In genomic region chr12:13044859-13045384, GRCh38 we compare ENCODE assay signal across 8 cellular contexts. TPM values are rescaled to one million over a fixed set of nuclear protein-coding genes. Genes with fewer than 3 reads are reported as not detected.
DNase-seq lines count a peak whose midpoint lies in the region; ATAC-seq and TF ChIP-seq lines count a peak whose summit lies in the region.

No MANE protein-coding gene starts in this region.

- no peaks in the 10 kb centered on the region for H3K27me3 ChIP-seq in HL-60 (ENCODE audit: insufficient read depth, poor library complexity, severe bottlenecking)
- no peaks in the 10 kb centered on the region for H3K27me3 ChIP-seq in mammary epithelial cell (ENCODE audit: insufficient read depth, low read length)
- H3K27me3 ChIP-seq in mucosa of stomach (ENCODE audit: control insufficient read depth, insufficient read depth, low read length) = peaks cover 55% of the 10 kb centered on the region

- H3K36me3 ChIP-seq in mammary epithelial cell (ENCODE audit: insufficient read depth, low read length) = no peaks in the 10 kb centered on the region
- no peaks in the 10 kb centered on the region for H3K36me3 ChIP-seq in mucosa of stomach (ENCODE audit: control insufficient read depth, insufficient read depth, low read length)

- peak overlapping the region; percentile 94 for H3K4me2 ChIP-seq in mammary epithelial cell (ENCODE audit: insufficient read depth, low read depth, low read length)

- peaks cover 6% of the 10 kb centered on the region for H3K79me2 ChIP-seq in mammary epithelial cell (ENCODE audit: insufficient read depth, low read length)

- peaks cover 3% of the 10 kb centered on the region for H3K4me1 ChIP-seq in mammary epithelial cell (ENCODE audit: insufficient read depth, low read length)
- peaks cover 8% of the 10 kb centered on the region for H3K4me1 ChIP-seq in mucosa of stomach (ENCODE audit: control insufficient read depth, insufficient read depth, low read length)

- 0% methylated on average over 5 of the region's 8 CpGs for WGBS in mammary epithelial cell (ENCODE audit: low coverage, missing lambda C conversion rate)

- intact Hi-C loops in mammary epithelial cell (cut with micrococcal nuclease) = loop anchor here (1.0 kb wide), 1 partner anchor 167 kb away; no protein-coding TSS in a partner anchor

- H4K20me1 ChIP-seq in mammary epithelial cell (ENCODE audit: insufficient read depth, low read length) = no peaks in the 10 kb centered on the region

- dilution Hi-C loops in mammary epithelial cell (cut with HindIII; ENCODE audit: low sequenced_read_pairs) = no loop called here

- H3K9ac ChIP-seq in mammary epithelial cell (ENCODE audit: insufficient read depth, low read length) (peak overlapping the region; percentile 53), mucosa of stomach (ENCODE audit: low read length) (peak overlapping the region; percentile 58)

- TF ChIP-seq CTCF in HL-60 (IDR thresholded peaks at IDR 0.05; ENCODE audit: insufficient read depth, low read length) = no peak
- TF ChIP-seq CTCF in mammary epithelial cell (conservative IDR thresholded peaks at IDR 0.05 in 1 of 2, IDR thresholded peaks at IDR 0.05 in 1 of 2; ENCODE audit: extremely low read depth in 1 of 2, insufficient read depth in 1 of 2, low read depth in 1 of 2, low read length in 2 of 2) = no peak
- TF ChIP-seq CTCF in GM13976 (IDR thresholded peaks at IDR 0.05; ENCODE audit: borderline replicate concordance, control extremely low read depth, extremely low read depth, insufficient read depth, missing control alignments) = no peak

- ATAC-seq in HG02798 (IDR thresholded peaks at IDR 0.05; ENCODE audit: poor library complexity, unreplicated experiment) = no peak

- TSS peak; percentile 20 for BruUV-seq in mammary epithelial cell (replicated peaks; lab: Mats Ljungman, UMichigan)

- peak overlapping the region; percentile 99 for H2AFZ ChIP-seq in mammary epithelial cell (ENCODE audit: low read depth, low read length)

- in situ Hi-C loops in mammary epithelial cell (cut with MboI; ENCODE audit: low sequenced_read_pairs in 2 of 2) = no loop called here
- in situ Hi-C loops in GM13976 (cut with MboI; ENCODE audit: low sequenced_read_pairs, unreplicated experiment) = no loop called here

- no peak overlapping the region; the same call in 1 of the 2 replicates for H3K27ac ChIP-seq in HL-60 (replicated peaks)
- no peak overlapping the region for H3K27ac ChIP-seq in mammary epithelial cell (ENCODE audit: insufficient read depth, low read depth, low read length)

- H3K4me3 ChIP-seq in HL-60 (replicated peaks; ENCODE audit: insufficient read depth, low read length) (peak overlapping the region; percentile 100), mammary epithelial cell (replicated peaks in 1 of 3; ENCODE audit: insufficient read depth in 1 of 3, low read depth in 2 of 3, low read length in 3 of 3) (peak overlapping the region; percentile 76 to 97 (median 95)), mucosa of stomach (ENCODE audit: low read length) (peak overlapping the region; percentile 42)

- H3K9me3 ChIP-seq in mammary epithelial cell (replicated peaks; ENCODE audit: insufficient read depth, low read length) (no peaks in the 10 kb centered on the region), mucosa of stomach (ENCODE audit: control insufficient read depth, low read length) (no peaks in the 10 kb centered on the region)

- DNase-seq in AG08396 (ENCODE audit: low spot score) = peak; percentile 40
- DNase-seq in HL-60 (ENCODE audit: low read depth in 1 of 2, low spot score in 1 of 2) = no peak
- DNase-seq in mammary epithelial cell = peak; percentile 23
- DNase-seq in T-helper 9 cell = no peak
- DNase-seq in inferior parietal cortex (ENCODE audit: extremely low spot score) = no peak
- DNase-seq in GM13976 (ENCODE audit: low spot score) = no peak

- CTCF ChIA-PET in mammary epithelial cell (lab: Charles Lee; ENCODE audit: low non-redundant PET) = interaction anchor here (0.6 kb wide), 1 partner anchor 20 kb away, joined by 4 read pairs; no protein-coding TSS in a partner anchor

RNA-seq across cellular contexts. Expression of gene FAM234B, which starts 0.7 kb away (rescaled TPM):
- 1 to 10 TPM; 8.3 to 9.5 TPM for total RNA-seq in mammary epithelial cell
- polyA plus RNA-seq in mammary epithelial cell = 5.1 TPM
- 17.0 TPM for polyA minus RNA-seq in mammary epithelial cell

RNA-seq across cellular contexts. Expression of gene HEBP1, which starts 44.9 kb away (rescaled TPM):
- total RNA-seq in mammary epithelial cell = 10 to 100 TPM; 13.5 to 36.5 TPM
- polyA plus RNA-seq in mammary epithelial cell = 26.4 TPM
- polyA minus RNA-seq in mammary epithelial cell = 41.7 TPM

RNA-seq across cellular contexts. Expression of gene GSG1, which starts 58.5 kb away (rescaled TPM):
- not detected for total RNA-seq in mammary epithelial cell
- polyA plus RNA-seq in mammary epithelial cell = 0.06 TPM
- polyA minus RNA-seq in mammary epithelial cell = not detected

Comparison
In these comparisons a context has a peak if more than half of its experiments do, and no peak if none do; other contexts are left out.
1. DNase-seq: peak in AG08396 (single experiment) and mammary epithelial cell (single experiment); none in HL-60 (0 of 2), T-helper 9 cell (single experiment), inferior parietal cortex (single experiment) and GM13976 (single experiment).
2. H3K4me3 ChIP-seq: peak in every context shown above with its lines; median percentile 100 in HL-60; 95 in mammary epithelial cell; 42 in mucosa of stomach.